ENCODE assay signal across 22 cellular contexts in genomic region chr5:38250752-38251448, GRCh38. TPM values are rescaled to one million over a fixed set of nuclear protein-coding genes. Genes with fewer than 3 reads are reported as not detected.
DNase-seq lines count a peak whose midpoint lies in the region; ATAC-seq and TF ChIP-seq lines count a peak whose summit lies in the region.
"Had no signal": no experiment of that assay in that cellular context is flagged by ENCODE, and none has a peak within 500 bp of the region (broad histone marks: within the 10 kb centered on the region; RNA-seq: fewer than 3 reads in every experiment).

No MANE protein-coding gene starts in this region.

- H3K79me2 ChIP-seq in GM23338 (replicated peaks; ENCODE audit: insufficient read depth) (no peaks in the 10 kb centered on the region), smooth muscle cell (ENCODE audit: low read depth) (no peaks in the 10 kb centered on the region)

- no peak for TF ChIP-seq CTCF in GM23338 (conservative IDR thresholded peaks at IDR 0.05; ENCODE audit: low read depth in 2 of 2)
- TF ChIP-seq CTCF in smooth muscle cell (IDR thresholded peaks at IDR 0.05; ENCODE audit: borderline replicate concordance, insufficient read depth, poor library complexity, severe bottlenecking) = no peak

- 0 out of 3 replicates have a peak, but pooled peaks cover 5% of the 10 kb centered on the region for H3K9me3 Mint-ChIP-seq in GM23338

- H3K9me2 ChIP-seq in GM23338 (ENCODE audit: insufficient read depth) = no peaks in the 10 kb centered on the region

- H3K36me3 ChIP-seq in GM23338 (ENCODE audit: insufficient read depth) (no peaks in the 10 kb centered on the region), smooth muscle cell (ENCODE audit: low read depth) (no peaks in the 10 kb centered on the region)
- H3K36me3 ChIP-seq: BLaER1, MG63 had no signal

- peaks cover 20% of the 10 kb centered on the region for H3K27me3 ChIP-seq in GM23338 (ENCODE audit: insufficient read depth)
- H3K27me3 ChIP-seq in smooth muscle cell (ENCODE audit: low read depth) = no peaks in the 10 kb centered on the region

- WGBS in smooth muscle cell (ENCODE audit: low lambda C conversion rate) = 50% methylated on average over 8 of the region's 8 CpGs

- H2AFZ ChIP-seq in GM23338 (0 out of 2 replicates have a peak overlapping the region, but pooled peaks have one; percentile 25), smooth muscle cell (ENCODE audit: low read depth) (no peak overlapping the region)

- H3K9ac ChIP-seq in smooth muscle cell (ENCODE audit: low read depth) = no peak overlapping the region
- H3K9ac ChIP-seq: BLaER1 had no signal

- H3K27ac Mint-ChIP-seq in GM23338 = no peak overlapping the region
- H3K27ac Mint-ChIP-seq: CD4-positive, alpha-beta T cell; T-cell had no signal

- no peak overlapping the region for H3K4me2 ChIP-seq in GM23338
- H3K4me2 ChIP-seq in smooth muscle cell = peak overlapping the region; percentile 11
- H3K4me2 ChIP-seq: BLaER1 had no signal

- H4K20me1 ChIP-seq in GM23338 (replicated peaks; ENCODE audit: insufficient read depth) (no peaks in the 10 kb centered on the region), smooth muscle cell (ENCODE audit: low read depth) (no peaks in the 10 kb centered on the region)
- H4K20me1 ChIP-seq: BLaER1 had no signal

- H3K4me3 Mint-ChIP-seq in GM23338 = no peak overlapping the region
- H3K4me3 Mint-ChIP-seq: CD4-positive, alpha-beta T cell; T-cell had no signal

- H3F3A ChIP-seq in GM23338 (replicated peaks; ENCODE audit: low read depth) (no peaks in the 10 kb centered on the region), smooth muscle cell (ENCODE audit: low read depth) (peaks cover 15% of the 10 kb centered on the region)

- H3K27me3 Mint-ChIP-seq in GM23338 (ENCODE audit: insufficient read depth, low read depth, poor library complexity) = peaks cover 11% of the 10 kb centered on the region

- ATAC-seq in GM23338 = peak; percentile 25; the same call in 1 of the 3 replicates
- ATAC-seq: PC-3, SK-N-SH treated with all-trans-retinoic acid at 6 μM for 48 hours, T-cell had no signal

- H3K4me3 ChIP-seq in GM23338 (no peak overlapping the region), smooth muscle cell (no peak overlapping the region)
- H3K4me3 ChIP-seq: BLaER1, MG63 had no signal

- no peak overlapping the region for H3K27ac ChIP-seq in GM23338 (ENCODE audit: low read depth)
- peak overlapping the region; percentile 94 for H3K27ac ChIP-seq in smooth muscle cell (ENCODE audit: low read depth)
- H3K27ac ChIP-seq: BLaER1, RWPE1 had no signal

- H3K4me1 ChIP-seq in GM23338 (ENCODE audit: insufficient read depth) = no peaks in the 10 kb centered on the region
- H3K4me1 ChIP-seq in smooth muscle cell (ENCODE audit: low read depth) = peaks cover 11% of the 10 kb centered on the region
- H3K4me1 ChIP-seq: BLaER1 had no signal

- DNase-seq in GM23338 (ENCODE audit: low spot score) (peak; percentile 46), HT1080 (ENCODE audit: low read depth) (peak; percentile 58), amniotic epithelial cell (ENCODE audit: low read depth) (peak; percentile 9), smooth muscle cell (lab: John Stamatoyannopoulos, UW; ENCODE audit: unreplicated experiment) (no peak), GM19238 (ENCODE audit: insufficient read length, low spot score) (no peak), NCI-H446 (lab: John Stamatoyannopoulos, UW) (no peak), NCI-H2107 treated with DMSO at 0.1 percent for 48 hours (lab: John Stamatoyannopoulos, UW; ENCODE audit: unreplicated experiment) (no peak)
- DNase-seq: CD4-positive, alpha-beta T cell; COR-L47; DMS79; Kasumi-1; MG63; NCI-H1417 treated with DMSO at 0.1 percent for 48 hours; NCI-H187; NCI-H2227 treated with DMSO at 0.1 percent for 48 hours; NCI-H510A treated with DMSO at 0.1 percent for 48 hours; NCI-H748 treated with DMSO at 0.1 percent for 48 hours; PC-3; T-cell had no signal

- no peaks in the 10 kb centered on the region for H3K9me3 ChIP-seq in smooth muscle cell (replicated peaks; ENCODE audit: low read depth)
- H3K9me3 ChIP-seq: BLaER1, MG63 had no signal

- no peaks in the 10 kb centered on the region for H3K36me3 Mint-ChIP-seq in GM23338 (ENCODE audit: low read depth)
- H3K36me3 Mint-ChIP-seq: T-cell had no signal

- no peaks in the 10 kb centered on the region for H3K4me1 Mint-ChIP-seq in GM23338
- H3K4me1 Mint-ChIP-seq: T-cell had no signal

TF ChIP-seq in GM23338, 12 proteins besides CTCF, POLR2A, EP300 and RAD21:
- TF ChIP-seq REST (IDR thresholded peaks at IDR 0.05; ENCODE audit: unreplicated experiment) (no peak), EZH2 (IDR thresholded peaks at IDR 0.05; ENCODE audit: low read depth, unreplicated experiment) (no peak), ZNF331 (CRISPR knock-in tag; IDR thresholded peaks at IDR 0.05; ENCODE audit: low read depth) (no peak), ETS1 (IDR thresholded peaks at IDR 0.05) (no peak)

RNA-seq across cellular contexts. Expression of gene EGFLAM, which starts 7.5 kb away (rescaled TPM):
- total RNA-seq in GM23338 (2014; rRNA removed; shearing (Covaris generic)) = 0.50 and 1.9 TPM in 2 replicates
- polyA plus RNA-seq in GM23338 (2016; fragmentation: Nextera tagmentation; extraction: Ambion mirVana) = 0.24 TPM in 1 of 2 replicates, not detected in the other
- total RNA-seq in HT1080 (2014; rRNA removed; shearing (Covaris generic)) = 0.13 TPM in 1 of 2 replicates, not detected in the other
- not detected in 2 replicates for polyA plus RNA-seq in HT1080 (2015; cell fraction: cytosol; rRNA removed)
- polyA plus RNA-seq in HT1080 (2015; cell fraction: nucleus; rRNA removed) = not detected in 2 replicates
- 103 and 108 TPM in 2 replicates for total RNA-seq in smooth muscle cell
- polyA plus RNA-seq in smooth muscle cell = 106 and 194 TPM in 2 replicates
- total RNA-seq: CD4-positive, alpha-beta T cell; PC-3; T-cell had no signal

Comparison
In these comparisons a context has a peak if more than half of its experiments do, and no peak if none do; other contexts are left out.
1. DNase-seq: peak in GM23338 (single experiment), HT1080 (single experiment) and amniotic epithelial cell (single experiment); none in smooth muscle cell (single experiment), GM19238 (single experiment), NCI-H446 (0 of 2) and NCI-H2107 treated with DMSO at 0.1 percent for 48 hours (single experiment).
2. RNA of gene EGFLAM, which starts 7.5 kb away (total RNA-seq): 103 to 108 TPM in smooth muscle cell; 0.50 to 1.9 TPM in GM23338 and 0.13 TPM in HT1080; every median in the first group is over 10 times any median in the second.